1 cellular context compared by ENCODE assay signal in genomic region chrX:1453951-1454785, GRCh38.
TF ChIP-seq lines count a peak whose summit lies in the region.

No MANE protein-coding gene starts in this region.

TF ChIP-seq in HepG2, 621 proteins besides CTCF, POLR2A, EP300 and RAD21 (continued from another document and continues in another):
- no peak for TF ChIP-seq ZNF354B (CRISPR knock-in tag; IDR thresholded peaks at IDR 0.05)
- TF ChIP-seq ZSCAN29 (CRISPR knock-in tag; conservative IDR thresholded peaks at IDR 0.05): no peak
- TF ChIP-seq HNRNPK (IDR thresholded peaks at IDR 0.05; ENCODE audit: low read depth, low read length, poor library complexity, severe bottlenecking): peak; percentile 90
- TF ChIP-seq ONECUT2 (CRISPR knock-in tag; IDR thresholded peaks at IDR 0.05): no peak
- TF ChIP-seq, protein P1, sequence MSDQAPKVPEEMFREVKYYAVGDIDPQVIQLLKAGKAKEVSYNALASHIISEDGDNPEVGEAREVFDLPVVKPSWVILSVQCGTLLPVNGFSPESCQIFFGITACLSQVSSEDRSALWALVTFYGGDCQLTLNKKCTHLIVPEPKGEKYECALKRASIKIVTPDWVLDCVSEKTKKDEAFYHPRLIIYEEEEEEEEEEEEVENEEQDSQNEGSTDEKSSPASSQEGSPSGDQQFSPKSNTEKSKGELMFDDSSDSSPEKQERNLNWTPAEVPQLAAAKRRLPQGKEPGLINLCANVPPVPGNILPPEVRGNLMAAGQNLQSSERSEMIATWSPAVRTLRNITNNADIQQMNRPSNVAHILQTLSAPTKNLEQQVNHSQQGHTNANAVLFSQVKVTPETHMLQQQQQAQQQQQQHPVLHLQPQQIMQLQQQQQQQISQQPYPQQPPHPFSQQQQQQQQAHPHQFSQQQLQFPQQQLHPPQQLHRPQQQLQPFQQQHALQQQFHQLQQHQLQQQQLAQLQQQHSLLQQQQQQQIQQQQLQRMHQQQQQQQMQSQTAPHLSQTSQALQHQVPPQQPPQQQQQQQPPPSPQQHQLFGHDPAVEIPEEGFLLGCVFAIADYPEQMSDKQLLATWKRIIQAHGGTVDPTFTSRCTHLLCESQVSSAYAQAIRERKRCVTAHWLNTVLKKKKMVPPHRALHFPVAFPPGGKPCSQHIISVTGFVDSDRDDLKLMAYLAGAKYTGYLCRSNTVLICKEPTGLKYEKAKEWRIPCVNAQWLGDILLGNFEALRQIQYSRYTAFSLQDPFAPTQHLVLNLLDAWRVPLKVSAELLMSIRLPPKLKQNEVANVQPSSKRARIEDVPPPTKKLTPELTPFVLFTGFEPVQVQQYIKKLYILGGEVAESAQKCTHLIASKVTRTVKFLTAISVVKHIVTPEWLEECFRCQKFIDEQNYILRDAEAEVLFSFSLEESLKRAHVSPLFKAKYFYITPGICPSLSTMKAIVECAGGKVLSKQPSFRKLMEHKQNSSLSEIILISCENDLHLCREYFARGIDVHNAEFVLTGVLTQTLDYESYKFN (CRISPR knock-in tag; conservative IDR thresholded peaks at IDR 0.05): no peak
- no peak for TF ChIP-seq SCMH1 (CRISPR knock-in tag; IDR thresholded peaks at IDR 0.05; ENCODE audit: borderline replicate concordance)
- no peak for TF ChIP-seq SNAPC5 (CRISPR knock-in tag; IDR thresholded peaks at IDR 0.05; ENCODE audit: borderline replicate concordance)
- TF ChIP-seq MAZ (IDR thresholded peaks at IDR 0.05; ENCODE audit: borderline replicate concordance, low read depth, low read length): peak; percentile 31; the same call in 1 of the 2 replicates
- TF ChIP-seq MAZ (CRISPR knock-in tag; IDR thresholded peaks at IDR 0.05; ENCODE audit: low read depth): 0 out of 2 replicates have a peak, but pooled peaks have one; percentile 38
- TF ChIP-seq ZBTB8A (CRISPR knock-in tag; IDR thresholded peaks at IDR 0.05; ENCODE audit: borderline replicate concordance, low read depth): no peak
- TF ChIP-seq ZNF225 (CRISPR knock-in tag; IDR thresholded peaks at IDR 0.05): no peak
- TF ChIP-seq THAP7 (CRISPR knock-in tag; IDR thresholded peaks at IDR 0.05): no peak
- no peak; the same call in 1 of the 2 replicates for TF ChIP-seq RXRA (CRISPR knock-in tag; IDR thresholded peaks at IDR 0.05)
- TF ChIP-seq ZFX (CRISPR knock-in tag; IDR thresholded peaks at IDR 0.05; ENCODE audit: low read depth): no peak
- no peak for TF ChIP-seq PLRG1 (conservative IDR thresholded peaks at IDR 0.05)
- TF ChIP-seq TRAFD1 (CRISPR knock-in tag; IDR thresholded peaks at IDR 0.05; ENCODE audit: borderline replicate concordance): no peak
- TF ChIP-seq ZNF616 (CRISPR knock-in tag; IDR thresholded peaks at IDR 0.05; ENCODE audit: low read depth): no peak
- 0 out of 2 replicates have a peak, but pooled peaks have one; percentile 30 for TF ChIP-seq ZNF777 (CRISPR knock-in tag; IDR thresholded peaks at IDR 0.05)
- TF ChIP-seq ZBTB43 (CRISPR knock-in tag; conservative IDR thresholded peaks at IDR 0.05): no peak
- TF ChIP-seq ISL2 (CRISPR knock-in tag; IDR thresholded peaks at IDR 0.05): 0 out of 2 replicates have a peak, but pooled peaks have one; percentile 25
- TF ChIP-seq ZNF17 (CRISPR knock-in tag; IDR thresholded peaks at IDR 0.05): no peak
- TF ChIP-seq, protein P2, sequence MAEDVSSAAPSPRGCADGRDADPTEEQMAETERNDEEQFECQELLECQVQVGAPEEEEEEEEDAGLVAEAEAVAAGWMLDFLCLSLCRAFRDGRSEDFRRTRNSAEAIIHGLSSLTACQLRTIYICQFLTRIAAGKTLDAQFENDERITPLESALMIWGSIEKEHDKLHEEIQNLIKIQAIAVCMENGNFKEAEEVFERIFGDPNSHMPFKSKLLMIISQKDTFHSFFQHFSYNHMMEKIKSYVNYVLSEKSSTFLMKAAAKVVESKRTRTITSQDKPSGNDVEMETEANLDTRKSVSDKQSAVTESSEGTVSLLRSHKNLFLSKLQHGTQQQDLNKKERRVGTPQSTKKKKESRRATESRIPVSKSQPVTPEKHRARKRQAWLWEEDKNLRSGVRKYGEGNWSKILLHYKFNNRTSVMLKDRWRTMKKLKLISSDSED (CRISPR knock-in tag; IDR thresholded peaks at IDR 0.05): no peak
- no peak for TF ChIP-seq DMTF1 (CRISPR knock-in tag; IDR thresholded peaks at IDR 0.05)
- TF ChIP-seq GATAD2A (CRISPR knock-in tag; IDR thresholded peaks at IDR 0.05): peak; percentile 54; the same call in 1 of the 2 replicates
- TF ChIP-seq ZNF598 (CRISPR knock-in tag; IDR thresholded peaks at IDR 0.05; ENCODE audit: borderline replicate concordance): no peak
- no peak for TF ChIP-seq ZKSCAN8 (CRISPR knock-in tag; IDR thresholded peaks at IDR 0.05; ENCODE audit: borderline replicate concordance)
- TF ChIP-seq KDM3A (CRISPR knock-in tag; IDR thresholded peaks at IDR 0.05; ENCODE audit: low read depth): 0 out of 2 replicates have a peak, but pooled peaks have one; percentile 37
- no peak for TF ChIP-seq ZNF652 (CRISPR knock-in tag; IDR thresholded peaks at IDR 0.05; ENCODE audit: borderline replicate concordance, low read depth)
- no peak for TF ChIP-seq ETV5 (CRISPR knock-in tag; IDR thresholded peaks at IDR 0.05; ENCODE audit: borderline replicate concordance)
- TF ChIP-seq ZNF230 (CRISPR knock-in tag; IDR thresholded peaks at IDR 0.05): no peak
- TF ChIP-seq HMG20A (CRISPR knock-in tag; IDR thresholded peaks at IDR 0.05; ENCODE audit: borderline replicate concordance): no peak
- TF ChIP-seq IRF2 (CRISPR knock-in tag; IDR thresholded peaks at IDR 0.05): no peak
- TF ChIP-seq SP5 (CRISPR knock-in tag; IDR thresholded peaks at IDR 0.05; ENCODE audit: borderline replicate concordance, low read depth): no peak
- no peak for TF ChIP-seq ZNF296 (CRISPR knock-in tag; conservative IDR thresholded peaks at IDR 0.05)
- TF ChIP-seq SRF (IDR thresholded peaks at IDR 0.05; ENCODE audit: low read depth, low read length): no peak
- no peak for TF ChIP-seq MXI1 (IDR thresholded peaks at IDR 0.05; ENCODE audit: borderline replicate concordance, low read depth, low read length)
- TF ChIP-seq ZNF660 (CRISPR knock-in tag; IDR thresholded peaks at IDR 0.05; ENCODE audit: borderline replicate concordance, low read depth): no peak
- TF ChIP-seq SUZ12 (IDR thresholded peaks at IDR 0.05; ENCODE audit: low read depth, low read length): 0 out of 2 replicates have a peak, but pooled peaks have one; percentile 10
- TF ChIP-seq, protein P3, sequence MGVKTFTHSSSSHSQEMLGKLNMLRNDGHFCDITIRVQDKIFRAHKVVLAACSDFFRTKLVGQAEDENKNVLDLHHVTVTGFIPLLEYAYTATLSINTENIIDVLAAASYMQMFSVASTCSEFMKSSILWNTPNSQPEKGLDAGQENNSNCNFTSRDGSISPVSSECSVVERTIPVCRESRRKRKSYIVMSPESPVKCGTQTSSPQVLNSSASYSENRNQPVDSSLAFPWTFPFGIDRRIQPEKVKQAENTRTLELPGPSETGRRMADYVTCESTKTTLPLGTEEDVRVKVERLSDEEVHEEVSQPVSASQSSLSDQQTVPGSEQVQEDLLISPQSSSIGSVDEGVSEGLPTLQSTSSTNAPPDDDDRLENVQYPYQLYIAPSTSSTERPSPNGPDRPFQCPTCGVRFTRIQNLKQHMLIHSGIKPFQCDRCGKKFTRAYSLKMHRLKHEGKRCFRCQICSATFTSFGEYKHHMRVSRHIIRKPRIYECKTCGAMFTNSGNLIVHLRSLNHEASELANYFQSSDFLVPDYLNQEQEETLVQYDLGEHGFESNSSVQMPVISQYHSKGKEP (CRISPR knock-in tag; IDR thresholded peaks at IDR 0.05): no peak
- TF ChIP-seq HDAC1 (CRISPR knock-in tag; IDR thresholded peaks at IDR 0.05): no peak
- no peak for TF ChIP-seq PCBP1 (IDR thresholded peaks at IDR 0.05; ENCODE audit: borderline replicate concordance, low read depth, low read length)
- TF ChIP-seq PAX8 (CRISPR knock-in tag; IDR thresholded peaks at IDR 0.05; ENCODE audit: borderline replicate concordance): no peak
- no peak for TF ChIP-seq ZNF549 (CRISPR knock-in tag; IDR thresholded peaks at IDR 0.05)
- no peak for TF ChIP-seq RARA (CRISPR knock-in tag; IDR thresholded peaks at IDR 0.05)
- TF ChIP-seq ZMYM3 (CRISPR knock-in tag; IDR thresholded peaks at IDR 0.05): no peak
- no peak for TF ChIP-seq ZSCAN30 (CRISPR knock-in tag; IDR thresholded peaks at IDR 0.05)
- peak in 1 of 2 experiments; percentile 57; a peak in 1 of 4 replicates for TF ChIP-seq KLF16 (CRISPR knock-in tag; IDR thresholded peaks at IDR 0.05)
- no peak for TF ChIP-seq PTBP1 (IDR thresholded peaks at IDR 0.05; ENCODE audit: low read depth, low read length, poor library complexity, severe bottlenecking)
- TF ChIP-seq, protein P4, sequence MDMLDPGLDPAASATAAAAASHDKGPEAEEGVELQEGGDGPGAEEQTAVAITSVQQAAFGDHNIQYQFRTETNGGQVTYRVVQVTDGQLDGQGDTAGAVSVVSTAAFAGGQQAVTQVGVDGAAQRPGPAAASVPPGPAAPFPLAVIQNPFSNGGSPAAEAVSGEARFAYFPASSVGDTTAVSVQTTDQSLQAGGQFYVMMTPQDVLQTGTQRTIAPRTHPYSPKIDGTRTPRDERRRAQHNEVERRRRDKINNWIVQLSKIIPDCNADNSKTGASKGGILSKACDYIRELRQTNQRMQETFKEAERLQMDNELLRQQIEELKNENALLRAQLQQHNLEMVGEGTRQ (IDR thresholded peaks at IDR 0.05; ENCODE audit: low read depth, low read length): no peak
- TF ChIP-seq, protein P4 (CRISPR knock-in tag; IDR thresholded peaks at IDR 0.05; ENCODE audit: borderline replicate concordance): no peak
- no peak for TF ChIP-seq PHB2 (IDR thresholded peaks at IDR 0.05; ENCODE audit: partially characterized antibody)
- no peak for TF ChIP-seq FOXK1 (CRISPR knock-in tag; IDR thresholded peaks at IDR 0.05; ENCODE audit: borderline replicate concordance, low read depth)
- no peak for TF ChIP-seq ZBTB33 (CRISPR knock-in tag; IDR thresholded peaks at IDR 0.05)
- TF ChIP-seq ZNF768 (CRISPR knock-in tag; IDR thresholded peaks at IDR 0.05): peak; percentile 68; the same call in 1 of the 2 replicates
